Comparison of ENCODE assay signal across 16 cellular contexts in the genomic region with DNA sequence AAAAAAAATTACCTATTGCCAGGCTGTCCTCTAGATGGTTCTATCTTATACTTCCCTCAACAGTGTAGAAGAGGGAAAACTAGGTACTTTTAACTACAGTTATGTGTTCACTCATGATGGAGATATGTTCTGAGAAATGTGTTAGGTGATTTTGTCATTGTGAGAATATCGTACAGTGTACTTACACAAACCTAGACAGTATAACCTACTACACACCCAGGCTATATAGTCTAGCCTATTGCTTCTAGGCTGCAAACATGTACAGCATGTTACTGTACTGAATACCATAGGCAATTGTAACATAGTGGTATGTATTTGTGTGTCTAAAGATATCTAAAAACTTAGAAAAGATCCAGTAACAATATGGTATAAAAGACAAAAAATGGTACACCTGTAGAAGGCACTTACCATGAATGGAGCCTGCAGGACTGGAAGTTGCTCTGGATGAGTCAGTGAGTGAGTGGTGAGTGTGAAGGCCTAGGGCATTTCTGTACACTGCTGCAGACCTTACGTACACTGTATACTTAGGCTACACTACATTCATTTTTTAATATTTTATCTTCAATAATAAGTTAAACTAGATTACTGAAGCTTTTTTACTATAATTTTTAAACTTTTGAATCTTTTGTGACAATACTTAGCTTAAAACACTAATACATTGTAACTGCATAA. TPM values are rescaled to one million over a fixed set of nuclear protein-coding genes. Genes with fewer than 3 reads are reported as not detected.
DNase-seq lines count a peak whose midpoint lies in the region; ATAC-seq, FAIRE-seq and TF ChIP-seq lines count a peak whose summit lies in the region.
"Had no signal": no experiment of that assay in that cellular context is flagged by ENCODE, and none has a peak within 500 bp of the region (broad histone marks: within the 10 kb centered on the region; RNA-seq: fewer than 3 reads in every experiment).

No MANE protein-coding gene starts in this region.

- TF ChIP-seq CTCF in D721Med (IDR thresholded peaks at IDR 0.05; ENCODE audit: insufficient read depth, missing control alignments) (no peak), RWPE2 (IDR thresholded peaks at IDR 0.05; ENCODE audit: poor library complexity, severe bottlenecking) (no peak), keratinocyte (optimal IDR thresholded peaks at IDR 0.05 in 1 of 3, IDR thresholded peaks at IDR 0.05 in 1 of 3, conservative IDR thresholded peaks at IDR 0.05 in 1 of 3; ENCODE audit: extremely low read depth in 1 of 3, insufficient read depth in 2 of 3, low read length in 3 of 3) (no peak)

- peaks cover 6% of the 10 kb centered on the region for H3K4me1 ChIP-seq in RWPE2 (ENCODE audit: insufficient read depth, poor library complexity, severe bottlenecking)
- peaks cover 20% of the 10 kb centered on the region for H3K4me1 ChIP-seq in keratinocyte (ENCODE audit: control insufficient read depth, extremely low read depth, insufficient read depth, low read length)

- H3K27me3 ChIP-seq in RWPE2 (ENCODE audit: insufficient read depth, poor library complexity, severe bottlenecking), result no peaks in the 10 kb centered on the region
- H3K27me3 ChIP-seq in keratinocyte (ENCODE audit: control insufficient read depth, extremely low read depth, insufficient read depth, low read length), result no peaks in the 10 kb centered on the region
- H3K27me3 ChIP-seq: Peyer's patch had no signal

- H3K9me3 ChIP-seq in RWPE2 (ENCODE audit: severe bottlenecking) (no peaks in the 10 kb centered on the region), keratinocyte (ENCODE audit: control insufficient read depth, low read depth, low read length) (no peaks in the 10 kb centered on the region)
- H3K9me3 ChIP-seq: Peyer's patch had no signal

- H3K27ac ChIP-seq in RWPE2 (ENCODE audit: poor library complexity, severe bottlenecking) (no peak overlapping the region), keratinocyte (ENCODE audit: control insufficient read depth, insufficient read depth, low read length) (no peak overlapping the region)
- H3K27ac ChIP-seq: HL-60 had no signal

- peak; percentile 84 for ATAC-seq in RWPE2 (ENCODE audit: low read depth)
- ATAC-seq in HG03457 (IDR thresholded peaks at IDR 0.05; ENCODE audit: unreplicated experiment), result no peak
- no peak for ATAC-seq in HG03095 (IDR thresholded peaks at IDR 0.05; ENCODE audit: unreplicated experiment)
- ATAC-seq: K562 had no signal

- dilution Hi-C loops in keratinocyte (cut with MboI; ENCODE audit: extremely low pct_ligation_motif_present, low sequenced_read_pairs), result no loop called here

- DNase-seq in D721Med (ENCODE audit: insufficient read length, low spot score) (no peak), GM18507 (ENCODE audit: extremely low spot score, insufficient read length, low read depth) (no peak), RWPE2 (ENCODE audit: low spot score) (no peak), keratinocyte (ENCODE audit: low read depth, low spot score) (peak; percentile 19), NCI-H345 treated with DMSO at 0.1 percent for 48 hours (lab: John Stamatoyannopoulos, UW; ENCODE audit: unreplicated experiment) (no peak)
- DNase-seq: Calu3; CD4-positive, alpha-beta T cell; NCI-H1092; NCI-H1694; NCI-H774; SHP77 treated with DMSO at 0.1 percent for 48 hours had no signal

- no peak overlapping the region for H3K4me3 ChIP-seq in RWPE2 (ENCODE audit: severe bottlenecking)
- no peak overlapping the region for H3K4me3 ChIP-seq in keratinocyte (ENCODE audit: control insufficient read depth in 2 of 3, extremely low read depth in 1 of 3, insufficient read depth in 2 of 3, low read depth in 1 of 3, low read length in 3 of 3)
- H3K4me3 ChIP-seq: K562, Peyer's patch had no signal

- H3K36me3 ChIP-seq in RWPE2 (ENCODE audit: low read depth) (0 out of 2 replicates have a peak, but pooled peaks cover 17% of the 10 kb centered on the region), keratinocyte (ENCODE audit: control insufficient read depth in 2 of 2, extremely low read depth in 1 of 2, insufficient read depth in 2 of 2, low read length in 2 of 2) (peaks cover 2 to 4% of the 10 kb centered on the region in 2 experiments)

- no peak overlapping the region for H2AFZ ChIP-seq in keratinocyte (ENCODE audit: control insufficient read depth, low read length)

- peaks cover 11% of the 10 kb centered on the region for H3K79me2 ChIP-seq in keratinocyte (ENCODE audit: control insufficient read depth, insufficient read depth, low read length)

- FAIRE-seq in D721Med (lab: Jason Lieb, UNC), result peak; percentile 16
- FAIRE-seq in GM18507 (lab: Jason Lieb, UNC), result peak; percentile 18
- no peak for FAIRE-seq in keratinocyte (lab: Jason Lieb, UNC)
- FAIRE-seq: K562 had no signal

- peaks cover 2% of the 10 kb centered on the region for H4K20me1 ChIP-seq in keratinocyte (ENCODE audit: control insufficient read depth, extremely low read depth, insufficient read depth, low read length)

- peaks cover 3% of the 10 kb centered on the region for H3K9me1 ChIP-seq in keratinocyte (ENCODE audit: control insufficient read depth, extremely low read depth, insufficient read depth, low read length)

- H3K9ac ChIP-seq in keratinocyte (ENCODE audit: control insufficient read depth, extremely low read depth, insufficient read depth, low read length), result no peak overlapping the region

- no peak overlapping the region for H3K4me2 ChIP-seq in keratinocyte (ENCODE audit: control insufficient read depth, extremely low read depth, insufficient read depth, low read depth, low read length)

RNA-seq across cellular contexts. Expression of gene MGST3, which starts 13.2 kb away (rescaled TPM):
- 230 to 410 TPM (median 319 TPM) in 3 replicates for polyA plus RNA-seq in keratinocyte
- 22.6 TPM for polyA plus RNA-seq in keratinocyte (2011; ENCODE audit: low read depth)
- 289 and 362 TPM in 2 replicates for polyA plus RNA-seq in keratinocyte (2011; cell fraction: cytosol; rRNA removed)
- polyA plus RNA-seq in keratinocyte (2011; cell fraction: nucleus; rRNA removed), result 320 and 355 TPM in 2 replicates
- polyA plus RNA-seq in keratinocyte (2012; ENCODE audit: low replicate concordance), result 124 and 265 TPM in 2 replicates
- 93.9 to 131 TPM (median 96.0 TPM) in 3 replicates for polyA minus RNA-seq in keratinocyte
- 128 TPM for polyA minus RNA-seq in keratinocyte (2011; cell fraction: cytosol; rRNA and poly(A)+ RNA removed)
- 84.1 and 114 TPM in 2 replicates for polyA minus RNA-seq in keratinocyte (2011; cell fraction: nucleus; rRNA and poly(A)+ RNA removed)

RNA-seq across cellular contexts. Expression of gene ALDH9A1, which starts 54.2 kb away (rescaled TPM):
- 52.8 to 77.4 TPM (median 75.2 TPM) in 3 replicates for polyA plus RNA-seq in keratinocyte
- polyA plus RNA-seq in keratinocyte (2011; ENCODE audit: low read depth), result 92.3 TPM
- 48.7 and 64.6 TPM in 2 replicates for polyA plus RNA-seq in keratinocyte (2011; cell fraction: cytosol; rRNA removed)
- polyA plus RNA-seq in keratinocyte (2011; cell fraction: nucleus; rRNA removed), result 37.4 and 58.6 TPM in 2 replicates
- polyA plus RNA-seq in keratinocyte (2012; ENCODE audit: low replicate concordance), result 36.2 and 50.1 TPM in 2 replicates
- polyA minus RNA-seq in keratinocyte, result 19.9 to 58.0 TPM (median 44.3 TPM) in 3 replicates
- polyA minus RNA-seq in keratinocyte (2011; cell fraction: cytosol; rRNA and poly(A)+ RNA removed), result 40.9 TPM
- polyA minus RNA-seq in keratinocyte (2011; cell fraction: nucleus; rRNA and poly(A)+ RNA removed), result 13.1 and 22.5 TPM in 2 replicates
